ENCODE assay signal across 1 cellular context in genomic region chr1:40479156-40479555, GRCh38.
TF ChIP-seq lines count a peak whose summit lies in the region.

No MANE protein-coding gene starts in this region.

TF ChIP-seq in K562, 482 proteins besides CTCF, POLR2A, EP300 and RAD21:
- TF ChIP-seq SREBF2 (CRISPR knock-in tag; IDR thresholded peaks at IDR 0.05) (no peak), NFYB (IDR thresholded peaks at IDR 0.05; ENCODE audit: extremely low read depth, insufficient read length) (no peak), TBP (optimal IDR thresholded peaks at IDR 0.05; ENCODE audit: low read depth, low read length) (no peak), ELK1 (CRISPR knock-in tag; IDR thresholded peaks at IDR 0.05) (no peak), ZNF133 (CRISPR knock-in tag; IDR thresholded peaks at IDR 0.05) (no peak), E4F1 (CRISPR knock-in tag; IDR thresholded peaks at IDR 0.05; ENCODE audit: borderline replicate concordance) (no peak), U2AF2 (optimal IDR thresholded peaks at IDR 0.05; ENCODE audit: low read depth, low read length) (no peak), SNIP1 (IDR thresholded peaks at IDR 0.05; ENCODE audit: low read depth) (no peak), PATZ1 (CRISPR knock-in tag; IDR thresholded peaks at IDR 0.05; ENCODE audit: borderline replicate concordance) (no peak), ZNF57 (CRISPR knock-in tag; IDR thresholded peaks at IDR 0.05) (no peak), GTF2F1 (IDR thresholded peaks at IDR 0.05; ENCODE audit: low read depth, low read length) (no peak), FOXO4 (CRISPR knock-in tag; IDR thresholded peaks at IDR 0.05) (no peak), ETV5 (CRISPR knock-in tag; IDR thresholded peaks at IDR 0.05; ENCODE audit: low read depth) (no peak)
TF ChIP-seq in K562: peak in this region for 0.
